In the genomic region with DNA sequence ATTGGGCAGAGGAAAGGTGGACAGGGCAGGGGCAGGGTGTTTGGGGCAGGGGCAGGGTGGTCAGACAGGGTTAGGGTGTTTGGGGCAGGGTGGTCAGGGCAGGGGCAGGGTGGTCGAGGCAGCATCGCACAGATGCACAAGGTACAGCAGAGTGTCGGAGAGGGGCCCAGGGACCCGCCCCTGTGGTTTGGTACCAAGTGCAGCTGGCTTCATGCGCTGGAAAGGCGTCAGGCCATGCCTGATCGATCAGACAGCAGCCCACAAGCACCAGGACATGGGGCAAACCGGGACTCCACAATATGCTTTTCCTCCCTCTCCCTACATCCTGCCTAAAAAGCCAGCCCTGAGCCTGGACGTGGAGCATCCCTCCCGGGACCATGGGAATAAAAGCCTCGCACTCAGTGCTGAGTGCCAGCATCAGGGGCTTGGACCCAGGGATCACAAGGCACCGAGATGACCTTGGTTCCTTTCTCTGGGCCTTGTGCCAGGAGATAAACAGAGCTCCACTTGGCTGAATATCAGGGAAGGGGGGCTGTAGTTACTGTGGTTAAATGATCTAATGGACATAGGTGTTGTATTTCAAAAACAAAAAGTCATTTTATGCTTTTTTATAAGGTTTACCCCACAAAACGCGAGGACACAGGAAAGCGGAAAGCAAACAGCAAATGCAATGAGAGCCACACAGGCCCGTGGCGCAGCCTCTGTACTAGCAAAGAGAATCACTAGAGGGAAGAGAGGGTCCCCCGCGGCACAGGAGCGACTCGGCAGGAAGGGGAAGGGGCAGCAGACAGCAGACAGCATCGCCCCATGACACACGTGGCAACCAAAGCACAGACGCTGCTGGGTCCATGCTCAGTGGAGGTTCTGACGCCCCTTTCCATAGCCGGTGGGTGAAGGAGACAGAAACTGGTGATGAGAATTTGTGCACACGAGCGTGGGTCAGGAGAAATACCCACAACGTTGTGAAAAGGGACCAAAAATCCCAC, we compare ENCODE assay signal across 20 cellular contexts. TPM values are rescaled to one million over a fixed set of nuclear protein-coding genes. Genes with fewer than 3 reads are reported as not detected.
A peak's percentile ranks its signal among the peaks of the same experiment; 100 is the strongest.
DNase-seq lines count a peak whose midpoint lies in the region; ATAC-seq and TF ChIP-seq lines count a peak whose summit lies in the region.
"Had no signal": no experiment of that assay in that cellular context is flagged by ENCODE, and none has a peak within 500 bp of the region (broad histone marks: within the 10 kb centered on the region; RNA-seq: fewer than 3 reads in every experiment).

No MANE protein-coding gene starts in this region.

- DNase-seq in Caki2 (ENCODE audit: low read depth) (peak; percentile 33), NCI-H345 treated with DMSO at 0.1 percent for 48 hours (lab: John Stamatoyannopoulos, UW; ENCODE audit: unreplicated experiment) (peak; percentile 44), glutamatergic neuron (no peak), neural progenitor cell (ENCODE audit: low spot score) (no peak), NCI-H146 treated with DMSO at 0.1 percent for 48 hours (lab: John Stamatoyannopoulos, UW; ENCODE audit: unreplicated experiment) (no peak)
- DNase-seq: activated B cell treated with CpG ODN at 0.5 μM for 24 hours; activated CD8-positive, alpha-beta memory T cell treated with anti-CD3 and anti-CD28 coated beads for 24 hours; central memory CD4-positive, alpha-beta T cell; DND-41; naive B cell; NCI-H1694; psoas muscle; T-helper 17 cell had no signal

- H3K36me3 ChIP-seq in HEK293 (ENCODE audit: control insufficient read depth in 2 of 2, insufficient read depth in 1 of 2, low read length in 2 of 2) (peaks cover 8 to 10% of the 10 kb centered on the region in 2 experiments; a peak in 2 of 3 replicates), neural progenitor cell (no peaks in the 10 kb centered on the region)
- H3K36me3 ChIP-seq: HAP-1 had no signal

- H3K9ac ChIP-seq in neural progenitor cell: no peak overlapping the region

- H3K27ac Mint-ChIP-seq in glutamatergic neuron (ENCODE audit: unreplicated experiment) (no peak overlapping the region), neural progenitor cell (no peak overlapping the region)
- H3K27ac Mint-ChIP-seq: activated B cell treated with CpG ODN at 0.5 μM for 24 hours; activated T-helper 17 cell treated with anti-CD3 and anti-CD28 coated beads, Interleukin-2, amount 50 U/mL, for 72 hours; T-helper 17 cell had no signal

- H3K27me3 ChIP-seq in neural progenitor cell: peaks cover 5% of the 10 kb centered on the region
- H3K27me3 ChIP-seq: esophagus muscularis mucosa had no signal

- no peak overlapping the region for H3K4me2 ChIP-seq in neural progenitor cell

- H3K4me3 ChIP-seq in HEK293 (ENCODE audit: low read depth, low read length) (no peak overlapping the region), neural progenitor cell (no peak overlapping the region)
- H3K4me3 ChIP-seq: esophagus muscularis mucosa, HAP-1, psoas muscle, thoracic aorta had no signal

- H4K20me1 ChIP-seq in neural progenitor cell (ENCODE audit: low read depth): peaks cover 75% of the 10 kb centered on the region

- peaks cover 4% of the 10 kb centered on the region for H3K79me2 ChIP-seq in neural progenitor cell (ENCODE audit: low read depth)

- H2AFZ ChIP-seq in neural progenitor cell (replicated peaks): no peak overlapping the region

- H3K4me1 ChIP-seq in HEK293 (ENCODE audit: control insufficient read depth, insufficient read depth, low read length): peaks cover 9% of the 10 kb centered on the region
- peaks cover 4% of the 10 kb centered on the region for H3K4me1 ChIP-seq in neural progenitor cell

- no peaks in the 10 kb centered on the region for H3K9me3 ChIP-seq in HEK293 (ENCODE audit: control insufficient read depth, insufficient read depth, low read depth, low read length)
- no peaks in the 10 kb centered on the region for H3K9me3 ChIP-seq in neural progenitor cell (ENCODE audit: low read depth)
- H3K9me3 ChIP-seq: esophagus muscularis mucosa, HAP-1, psoas muscle, thoracic aorta had no signal

- H3K4me3 Mint-ChIP-seq in glutamatergic neuron (ENCODE audit: unreplicated experiment): peak overlapping the region; percentile 32
- no peak overlapping the region for H3K4me3 Mint-ChIP-seq in neural progenitor cell
- H3K4me3 Mint-ChIP-seq: activated B cell treated with CpG ODN at 0.5 μM for 24 hours; activated T-helper 17 cell treated with anti-CD3 and anti-CD28 coated beads, Interleukin-2, amount 50 U/mL, for 72 hours; T-helper 17 cell had no signal

- POLR2A ChIA-PET in HEK293 (lab: Yijun Ruan, JAX): interaction anchor here (0.7 to 0.8 kb wide), 2 partner anchors 120 to 1986 kb away, joined by 3 read pairs; no protein-coding TSS in a partner anchor

- peaks cover 4% of the 10 kb centered on the region for H3K27me3 Mint-ChIP-seq in glutamatergic neuron (ENCODE audit: unreplicated experiment)
- H3K27me3 Mint-ChIP-seq in neural progenitor cell (ENCODE audit: insufficient read depth, low read depth): peaks cover 4% of the 10 kb centered on the region
- H3K27me3 Mint-ChIP-seq: activated B cell treated with CpG ODN at 0.5 μM for 24 hours; activated T-helper 17 cell treated with anti-CD3 and anti-CD28 coated beads, Interleukin-2, amount 50 U/mL, for 72 hours; naive B cell; T-helper 17 cell had no signal

- H3K36me3 Mint-ChIP-seq in glutamatergic neuron (ENCODE audit: unreplicated experiment): no peaks in the 10 kb centered on the region
- peaks cover 4% of the 10 kb centered on the region for H3K36me3 Mint-ChIP-seq in neural progenitor cell

- ATAC-seq in HG03108 (IDR thresholded peaks at IDR 0.05; ENCODE audit: unreplicated experiment): no peak
- ATAC-seq: activated T-helper 17 cell treated with anti-CD3 and anti-CD28 coated beads, Interleukin-2, amount 50 U/mL, for 72 hours; psoas muscle; T-helper 17 cell had no signal

- H3K27ac ChIP-seq in HEK293 (ENCODE audit: extremely low read depth, low read depth, low read length) (no peak overlapping the region), neural progenitor cell (no peak overlapping the region)
- H3K27ac ChIP-seq: esophagus muscularis mucosa, psoas muscle, thoracic aorta had no signal

- H3F3A ChIP-seq in neural progenitor cell (ENCODE audit: low read depth): peaks cover 6% of the 10 kb centered on the region

- H3K9me3 Mint-ChIP-seq in glutamatergic neuron (ENCODE audit: unreplicated experiment): peaks cover 3% of the 10 kb centered on the region
- no peaks in the 10 kb centered on the region for H3K9me3 Mint-ChIP-seq in neural progenitor cell
- H3K9me3 Mint-ChIP-seq: activated B cell treated with CpG ODN at 0.5 μM for 24 hours; activated T-helper 17 cell treated with anti-CD3 and anti-CD28 coated beads, Interleukin-2, amount 50 U/mL, for 72 hours; naive B cell had no signal

- no peak for TF ChIP-seq CTCF in HEK293 (tag by site-specific recombination; IDR thresholded peaks at IDR 0.05)
- no peak for TF ChIP-seq CTCF in glutamatergic neuron (IDR thresholded peaks at IDR 0.05; ENCODE audit: partially characterized antibody, unreplicated experiment)
- TF ChIP-seq CTCF in neural progenitor cell (IDR thresholded peaks at IDR 0.05): no peak

- in situ Hi-C loops in Caki2 (cut with HindIII; ENCODE audit: low pct_unique_long_range_greater_than_20kb, low sequenced_read_pairs): loop anchor here (10.0 kb wide), 1 partner anchor 122 kb away; no protein-coding TSS in a partner anchor

- H3K4me1 Mint-ChIP-seq in glutamatergic neuron (ENCODE audit: low read depth, unreplicated experiment) (peaks cover 17% of the 10 kb centered on the region), neural progenitor cell (peaks cover 9% of the 10 kb centered on the region)

- CTCF ChIA-PET in HEK293 (lab: Yijun Ruan, JAX): interaction anchor here (1.1 to 2.2 kb wide), 3 partner anchors 60 to 69 kb away, joined by 3 to 6 read pairs (median 3); no protein-coding TSS in a partner anchor

TF ChIP-seq in HEK293, 187 proteins besides CTCF, POLR2A, EP300 and RAD21 (continues in another document):
- TF ChIP-seq ZNF707 (tag by site-specific recombination; IDR thresholded peaks at IDR 0.05) (no peak), ZNF530 (tag by site-specific recombination; IDR thresholded peaks at IDR 0.05; ENCODE audit: low read depth) (no peak), ZNF324 (tag by site-specific recombination; IDR thresholded peaks at IDR 0.05) (no peak), ZNF843 (tag by site-specific recombination; IDR thresholded peaks at IDR 0.05) (no peak), ZNF600 (tag by site-specific recombination; IDR thresholded peaks at IDR 0.05) (no peak), ZBTB48 (tag by site-specific recombination; IDR thresholded peaks at IDR 0.05) (peak; percentile 69; the same call in 1 of the 2 replicates)
- TF ChIP-seq, protein P1, sequence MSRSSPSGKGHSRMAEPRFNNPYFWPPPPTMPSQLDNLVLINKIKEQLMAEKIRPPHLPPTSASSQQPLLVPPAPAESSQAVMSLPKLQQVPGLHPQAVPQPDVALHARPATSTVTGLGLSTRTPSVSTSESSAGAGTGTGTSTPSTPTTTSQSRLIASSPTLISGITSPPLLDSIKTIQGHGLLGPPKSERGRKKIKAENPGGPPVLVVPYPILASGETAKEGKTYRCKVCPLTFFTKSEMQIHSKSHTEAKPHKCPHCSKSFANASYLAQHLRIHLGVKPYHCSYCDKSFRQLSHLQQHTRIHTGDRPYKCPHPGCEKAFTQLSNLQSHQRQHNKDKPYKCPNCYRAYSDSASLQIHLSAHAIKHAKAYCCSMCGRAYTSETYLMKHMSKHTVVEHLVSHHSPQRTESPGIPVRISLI (tag by site-specific recombination; IDR thresholded peaks at IDR 0.05): no peak

RNA-seq across cellular contexts. Expression of a gene that starts 5.3 kb away (rescaled TPM):
- total RNA-seq in Caki2 (2014; rRNA removed; shearing (Covaris generic); ENCODE audit: low replicate concordance): 11.6 and 22.3 TPM in 2 replicates
- 58.7 TPM for total RNA-seq in glutamatergic neuron (ENCODE audit: unreplicated experiment)
- 22.3 and 41.8 TPM in 2 replicates for total RNA-seq in neural progenitor cell (ENCODE audit: low replicate concordance)

RNA-seq across cellular contexts. Expression of a gene that starts 5.6 kb away (rescaled TPM):
- 35.9 and 68.3 TPM in 2 replicates for total RNA-seq in Caki2 (2014; rRNA removed; shearing (Covaris generic); ENCODE audit: low replicate concordance)
- 23.0 TPM for total RNA-seq in glutamatergic neuron (ENCODE audit: unreplicated experiment)
- 26.8 and 34.2 TPM in 2 replicates for total RNA-seq in neural progenitor cell (ENCODE audit: low replicate concordance)

RNA-seq across cellular contexts. Expression of a gene that starts 37.7 kb away (rescaled TPM):
- 107 and 131 TPM in 2 replicates for total RNA-seq in Caki2 (2014; rRNA removed; shearing (Covaris generic); ENCODE audit: low replicate concordance)
- total RNA-seq in glutamatergic neuron (ENCODE audit: unreplicated experiment) (134 TPM), neural progenitor cell (ENCODE audit: low replicate concordance) (75.1 and 87.9 TPM in 2 replicates)

RNA-seq across cellular contexts. Expression of a gene that starts 41.3 kb away (rescaled TPM):
- total RNA-seq in Caki2 (2014; rRNA removed; shearing (Covaris generic); ENCODE audit: low replicate concordance): not detected in 2 replicates
- total RNA-seq in glutamatergic neuron (ENCODE audit: unreplicated experiment) (7.2 TPM), neural progenitor cell (ENCODE audit: low replicate concordance) (0.46 TPM in 1 of 2 replicates, not detected in the other)
- total RNA-seq: activated B cell treated with CpG ODN at 0.5 μM for 24 hours, esophagus muscularis mucosa, glomerular endothelial cell, T-helper 17 cell had no signal

RNA-seq across cellular contexts. Expression of a gene that starts 45.7 kb away (rescaled TPM):
- 24.7 and 24.9 TPM in 2 replicates for total RNA-seq in Caki2 (2014; rRNA removed; shearing (Covaris generic); ENCODE audit: low replicate concordance)
- 177 TPM for total RNA-seq in glutamatergic neuron (ENCODE audit: unreplicated experiment)
- total RNA-seq in neural progenitor cell (ENCODE audit: low replicate concordance): 154 and 166 TPM in 2 replicates

Comparison
In these comparisons a context has a peak if more than half of its experiments do, and no peak if none do; other contexts are left out.
1. DNase-seq: peak in Caki2 (single experiment) and NCI-H345 treated with DMSO at 0.1 percent for 48 hours (single experiment); none in glutamatergic neuron (single experiment), neural progenitor cell (single experiment) and NCI-H146 treated with DMSO at 0.1 percent for 48 hours (single experiment).